ENCODE assay signal across 8 cellular contexts in the genomic region with DNA sequence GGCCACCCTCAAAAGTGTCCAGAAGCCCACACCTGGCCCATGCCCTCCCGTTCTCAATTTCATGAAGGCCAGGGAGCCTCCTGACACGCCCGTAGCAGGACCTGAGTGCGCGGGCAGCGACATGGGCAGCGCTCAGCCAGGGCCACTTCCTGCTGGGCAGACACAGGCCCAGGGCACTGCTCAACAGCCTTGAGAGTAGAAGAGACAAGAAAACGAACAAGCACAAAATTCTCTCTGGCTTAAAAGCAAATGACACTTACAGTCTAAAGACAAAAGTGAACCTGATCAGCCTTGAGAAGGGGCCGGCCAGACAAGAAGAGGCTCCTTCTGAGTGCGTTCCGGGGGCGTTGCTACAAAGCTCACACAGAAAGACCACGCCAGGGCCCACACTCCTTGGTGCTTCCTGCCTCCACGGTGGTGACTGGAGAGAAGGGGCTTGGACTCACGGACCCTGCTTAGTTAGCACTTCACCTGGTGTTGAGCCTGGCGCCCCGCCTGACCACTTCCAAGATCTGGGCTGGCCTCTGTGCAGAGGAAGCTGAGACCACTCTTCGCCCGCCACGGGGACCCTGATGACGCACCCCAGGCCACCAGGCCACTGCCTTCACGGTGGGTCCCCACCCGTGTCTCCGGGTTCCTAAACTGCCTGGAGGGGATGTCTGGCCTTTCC. TPM values are rescaled to one million over a fixed set of nuclear protein-coding genes. Genes with fewer than 3 reads are reported as not detected.
DNase-seq lines count a peak whose midpoint lies in the region; ATAC-seq, FAIRE-seq and TF ChIP-seq lines count a peak whose summit lies in the region.

No MANE protein-coding gene starts in this region.

- SMC1A ChIA-PET in GM12878 (lab: Charles Lee; ENCODE audit: uncharacterized antibody, unreplicated experiment), result interaction anchor here (1.9 to 3.0 kb wide), 2 partner anchors 23 to 28 kb away, joined by 7 to 16 read pairs; no protein-coding TSS in a partner anchor

- peaks cover 2% of the 10 kb centered on the region; the same call in 1 of the 2 replicates for H3K79me2 ChIP-seq in GM12878 (ENCODE audit: control insufficient read depth, insufficient read depth, low read length)

- peaks cover 18% of the 10 kb centered on the region for H3K27me3 Mint-ChIP-seq in activated CD8-positive, alpha-beta memory T cell treated with anti-CD3 and anti-CD28 coated beads, Interleukin-2, amount 10 ng/mL, durations not matched to agents 7 days and 5 days

- ATAC-seq in activated CD8-positive, alpha-beta memory T cell treated with anti-CD3 and anti-CD28 coated beads, Interleukin-2, amount 10 ng/mL, durations not matched to agents 7 days and 5 days, result no peak
- peak; percentile 8; the same call in 2 of the 3 replicates for ATAC-seq in GM12878
- no peak for ATAC-seq in HG02610 (IDR thresholded peaks at IDR 0.05; ENCODE audit: unreplicated experiment)
- ATAC-seq in HG02885 (IDR thresholded peaks at IDR 0.05; ENCODE audit: poor library complexity, unreplicated experiment), result no peak

- H3K36me3 ChIP-seq in GM12878 (ENCODE audit: control insufficient read depth in 2 of 2, insufficient read depth in 2 of 2, low read length in 1 of 2) (no peaks in the 10 kb centered on the region), liver (ENCODE audit: control insufficient read depth in 4 of 4, insufficient read depth in 3 of 4, low read depth in 1 of 4, low read length in 3 of 4) (no peaks in the 10 kb centered on the region), tibial nerve (no peaks in the 10 kb centered on the region)

- no peak for FAIRE-seq in GM12878 (lab: Jason Lieb, UNC)

- peak overlapping the region; percentile 61 for H3K4me3 Mint-ChIP-seq in activated CD8-positive, alpha-beta memory T cell treated with anti-CD3 and anti-CD28 coated beads, Interleukin-2, amount 10 ng/mL, durations not matched to agents 7 days and 5 days

- peaks cover 23% of the 10 kb centered on the region for H3K4me1 Mint-ChIP-seq in activated CD8-positive, alpha-beta memory T cell treated with anti-CD3 and anti-CD28 coated beads, Interleukin-2, amount 10 ng/mL, durations not matched to agents 7 days and 5 days

- no peaks in the 10 kb centered on the region for H3K36me3 Mint-ChIP-seq in activated CD8-positive, alpha-beta memory T cell treated with anti-CD3 and anti-CD28 coated beads, Interleukin-2, amount 10 ng/mL, durations not matched to agents 7 days and 5 days

- 0 out of 2 replicates have a peak overlapping the region, but pooled peaks have one; percentile 38 for H3K4me2 ChIP-seq in GM12878 (ENCODE audit: control insufficient read depth, insufficient read depth)

- H3K27ac ChIP-seq in GM12878 (ENCODE audit: control insufficient read depth, insufficient read depth), result no peak overlapping the region
- H3K27ac ChIP-seq in liver (ENCODE audit: low read depth in 1 of 2, low read length in 2 of 2), result peak overlapping the region; percentile 93 to 96
- peak overlapping the region; percentile 72 to 89 (median 88) for H3K27ac ChIP-seq in tibial nerve

- RAD21 ChIA-PET in GM12878 (lab: Charles Lee; ENCODE audit: unreplicated experiment), result interaction anchor here (0.7 to 5.6 kb wide), 3 partner anchors 22 to 30 kb away, joined by 3 to 78 read pairs (median 3); no protein-coding TSS in a partner anchor

- POLR2A ChIA-PET in GM12878 (lab: Charles Lee), result interaction anchor here (3.0 kb wide), 1 partner anchor 23 kb away, joined by 32 read pairs; no protein-coding TSS in a partner anchor

- in situ Hi-C loops in GM12878 (cut with MboI), result no loop called here

- 33% methylated on average over 24 of the region's 24 CpGs for WGBS in GM12878 (ENCODE audit: insufficient coverage, insufficient replicate concordance, low lambda C conversion rate, missing lambda C conversion rate)
- 17% methylated on average over 24 of the region's 24 CpGs for WGBS in liver
- 70% methylated on average over 24 of the region's 24 CpGs for WGBS in tibial nerve, 2 donors

- H3K4me1 ChIP-seq in GM12878 (ENCODE audit: control insufficient read depth, insufficient read depth, low read length) (no peaks in the 10 kb centered on the region), liver (ENCODE audit: control insufficient read depth in 4 of 4, insufficient read depth in 4 of 4, low read length in 3 of 4) (peaks cover 18 to 50% (median 37%) of the 10 kb centered on the region in 4 donors), tibial nerve (peaks cover 0 to 43% (median 8%) of the 10 kb centered on the region in 4 donors)

- H3K27me3 ChIP-seq in GM12878 (replicated peaks in 1 of 2; ENCODE audit: control insufficient read depth in 2 of 2, insufficient read depth in 2 of 2, low read length in 1 of 2) (peaks cover 0 to 1% of the 10 kb centered on the region in 2 experiments; a peak in 3 of 4 replicates), liver (ENCODE audit: control insufficient read depth in 4 of 4, insufficient read depth in 4 of 4, low read length in 3 of 4) (no peaks in the 10 kb centered on the region), tibial nerve (no peaks in the 10 kb centered on the region)

- no peak overlapping the region for H3K27ac Mint-ChIP-seq in activated CD8-positive, alpha-beta memory T cell treated with anti-CD3 and anti-CD28 coated beads, Interleukin-2, amount 10 ng/mL, durations not matched to agents 7 days and 5 days

- BruUV-seq in GM12878 (replicated peaks; lab: Mats Ljungman, UMichigan), result TSS peak; percentile 53

- DNase-seq in activated CD8-positive, alpha-beta memory T cell treated with anti-CD3 and anti-CD28 coated beads, Interleukin-2, amount 10 ng/mL, durations not matched to agents 7 days and 5 days, result no peak
- no peak for DNase-seq in activated CD8-positive, alpha-beta memory T cell treated with anti-CD3 and anti-CD28 coated beads, Interleukin-2, amount 50 U/mL, for 48 hours
- DNase-seq in GM12878 (ENCODE audit: low read depth, low spot score) (no peak), tibial nerve (ENCODE audit: low spot score in 2 of 2) (no peak), GM20000 (ENCODE audit: low spot score) (no peak)

- H3K9me3 ChIP-seq in GM12878 (replicated peaks; ENCODE audit: control insufficient read depth, insufficient read depth, low read length), result no peaks in the 10 kb centered on the region
- H3K9me3 ChIP-seq in liver (ENCODE audit: control insufficient read depth in 4 of 4, low read length in 3 of 4), result no peaks in the 10 kb centered on the region
- H3K9me3 ChIP-seq in tibial nerve, result no peaks in the 10 kb centered on the region

- H2AFZ ChIP-seq in GM12878 (ENCODE audit: control insufficient read depth, low read depth, low read length), result no peak overlapping the region

- CTCF ChIA-PET in activated CD8-positive, alpha-beta memory T cell treated with anti-CD3 and anti-CD28 coated beads, Interleukin-2, amount 10 ng/mL, durations not matched to agents 7 days and 5 days (lab: Charles Lee), result no interaction called here
- CTCF ChIA-PET in GM12878 (lab: Yijun Ruan, JAX), result interaction anchor here (1.8 to 3.7 kb wide), 4 partner anchors 23 to 534 kb away, joined by 4 to 13 read pairs (median 10); no protein-coding TSS in a partner anchor

- TF ChIP-seq EP300 in GM12878 (IDR thresholded peaks at IDR 0.05; ENCODE audit: borderline replicate concordance in 1 of 2, control insufficient read depth in 1 of 2, low read depth in 2 of 2, low read length in 2 of 2), result no peak
- TF ChIP-seq EP300 in tibial nerve (IDR thresholded peaks at IDR 0.05), result no peak

- H3K4me3 ChIP-seq in GM12878, result 0 out of 2 replicates have a peak overlapping the region, but pooled peaks have one; percentile 55
- peak overlapping the region; percentile 62 to 88 (median 81) for H3K4me3 ChIP-seq in liver (ENCODE audit: low read depth in 1 of 3, low read length in 3 of 3)
- H3K4me3 ChIP-seq in tibial nerve, result peak overlapping the region; percentile 77 to 90 (median 82)

- intact Hi-C loops in GM12878 (cut with micrococcal nuclease; ENCODE audit: unreplicated experiment), result no loop called here

- TF ChIP-seq RAD21 in GM12878 (IDR thresholded peaks at IDR 0.05; ENCODE audit: insufficient read depth, low read depth, low read length) (no peak), liver (IDR thresholded peaks at IDR 0.05) (no peak)

- TF ChIP-seq CTCF in GM12878 (IDR thresholded peaks at IDR 0.05 in 2 of 3, conservative IDR thresholded peaks at IDR 0.05 in 1 of 3; ENCODE audit: control insufficient read depth in 2 of 3, extremely low read depth in 1 of 3, insufficient read depth in 1 of 3, low read depth in 3 of 3, low read length in 3 of 3) (no peak), liver (IDR thresholded peaks at IDR 0.05; ENCODE audit: low read depth, low read length, missing input control) (no peak), tibial nerve (IDR thresholded peaks at IDR 0.05) (no peak), GM20000 (IDR thresholded peaks at IDR 0.05; ENCODE audit: extremely low read depth, missing control alignments) (no peak)

- H3K9ac ChIP-seq in GM12878 (ENCODE audit: control insufficient read depth, insufficient read depth, low read length), result no peak overlapping the region
- H3K9ac ChIP-seq in liver (ENCODE audit: low read depth in 1 of 2, low read length in 2 of 2), result peak overlapping the region; percentile 88

- TF ChIP-seq POLR2A in GM12878 (IDR thresholded peaks at IDR 0.05; ENCODE audit: low read depth, low read length) (no peak), tibial nerve (IDR thresholded peaks at IDR 0.05) (no peak)

- H4K20me1 ChIP-seq in GM12878 (ENCODE audit: control insufficient read depth, insufficient read depth), result no peaks in the 10 kb centered on the region

- H3K9me3 Mint-ChIP-seq in activated CD8-positive, alpha-beta memory T cell treated with anti-CD3 and anti-CD28 coated beads, Interleukin-2, amount 10 ng/mL, durations not matched to agents 7 days and 5 days (ENCODE audit: low read depth), result no peaks in the 10 kb centered on the region

RNA-seq across cellular contexts. Expression of gene SLC12A7, which starts 1.5 kb away (rescaled TPM):
- total RNA-seq in activated CD8-positive, alpha-beta memory T cell treated with anti-CD3 and anti-CD28 coated beads, Interleukin-2, amount 10 ng/mL, durations not matched to agents 7 days and 5 days, result 10 to 100 TPM in 1 of 2 experiments, 1 to 10 TPM in 1; 6.6 to 12.2 TPM
- total RNA-seq in GM12878 (2013; cell fraction: nucleolus; rRNA removed), result 70.0 and 82.8 TPM in 2 replicates
- total RNA-seq in GM12878 (2014; rRNA removed) (3.5 and 5.0 TPM in 2 replicates), GM12878 (2014; rRNA removed; fragmentation: Illumina TruSeq; extraction: Trizol) (2.1 and 3.0 TPM in 2 replicates), GM12878 (2021) (10.0 and 11.5 TPM in 2 replicates), liver (10 to 100 TPM; 27.1 to 64.2 TPM), tibial nerve (10 to 100 TPM; 11.4 to 39.3 (median 18.8) TPM)
- polyA plus RNA-seq in GM12878 (2011; ENCODE audit: low read depth), result 1.6 TPM
- polyA plus RNA-seq in GM12878 (2011; rRNA removed) (1.5 and 2.8 TPM in 2 replicates), GM12878 (2014; fragmentation: Illumina TruSeq; extraction: Trizol) (0.78 and 2.9 TPM in 2 replicates), GM12878 (2014; fragmentation: Nextera tagmentation; extraction: Ambion mirVana) (under 1 TPM; 0.10 to 0.29 TPM), GM12878 (2014; rRNA removed) (5.0 and 7.4 TPM in 2 replicates), GM12878 (2016; fragmentation: Nextera tagmentation; extraction: Ambion mirVana) (1 to 10 TPM; 2.3 to 3.2 TPM), liver (10 to 100 TPM; 12.3 to 30.8 TPM)
- 3.4 TPM in 2 replicates for polyA plus RNA-seq in GM12878 (2011; cell fraction: cytosol; rRNA removed)
- polyA plus RNA-seq in GM12878 (2011; cell fraction: nucleus; rRNA removed), result 38.8 and 41.9 TPM in 2 replicates
- 4.5 and 4.6 TPM in 2 replicates for polyA plus RNA-seq in GM12878 (2012)
- polyA minus RNA-seq in GM12878 (2011; rRNA and poly(A)+ RNA removed), result 3.1 and 6.2 TPM in 2 replicates
- 4.4 and 4.9 TPM in 2 replicates for polyA minus RNA-seq in GM12878 (2011; cell fraction: cytosol; rRNA and poly(A)+ RNA removed)
- 9.4 and 11.5 TPM in 2 replicates for polyA minus RNA-seq in GM12878 (2011; cell fraction: nucleus; rRNA and poly(A)+ RNA removed)
